ENCODE assay signal across 8 cellular contexts in the genomic region with DNA sequence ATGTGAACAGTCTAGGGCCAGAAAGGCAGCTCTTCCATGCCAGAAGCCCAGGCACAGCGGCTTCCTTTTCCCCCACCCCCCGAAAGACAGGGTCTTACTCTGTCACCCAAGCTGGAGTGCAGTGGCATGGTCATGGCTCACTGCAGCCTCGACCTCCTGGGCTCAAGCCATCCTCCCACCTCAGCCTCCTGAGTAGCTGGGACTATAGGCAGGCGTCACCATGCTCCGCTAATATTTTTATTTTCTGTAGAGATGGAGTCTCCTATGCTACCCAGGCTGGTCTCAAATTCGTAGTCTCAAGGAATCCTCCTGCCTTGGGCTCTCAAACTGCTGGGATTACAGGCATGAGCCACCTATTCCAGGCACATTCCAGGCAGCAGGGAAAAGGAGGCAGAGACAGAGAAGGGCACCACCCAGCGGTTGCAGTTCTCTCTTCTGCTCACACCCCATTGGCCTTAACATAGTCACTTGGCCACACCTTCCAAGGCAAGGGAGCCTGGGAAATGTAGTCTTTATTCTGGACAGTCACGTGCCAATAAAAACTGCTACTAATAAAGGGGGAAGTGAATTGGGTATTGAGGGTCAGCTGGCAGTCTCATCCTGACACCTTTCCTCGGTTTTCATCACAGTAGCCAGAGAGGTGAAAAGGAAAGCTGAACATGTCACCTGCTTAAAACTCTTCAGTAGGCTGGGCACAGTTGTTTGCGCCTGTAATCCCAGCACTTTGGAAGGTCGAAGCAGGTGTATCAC.
DNase-seq lines count a peak whose midpoint lies in the region; ATAC-seq, FAIRE-seq and TF ChIP-seq lines count a peak whose summit lies in the region.

No MANE protein-coding gene starts in this region.

- H2AFZ ChIP-seq in OCI-LY1 (ENCODE audit: low read length), result no peak overlapping the region

- no peak overlapping the region for H3K4me3 Mint-ChIP-seq in stimulated activated naive CD8-positive, alpha-beta T cell treated with anti-CD3 and anti-CD28 coated beads, Interleukin-15, amount 100 ng/mL, for 72 hours

- ATAC-seq in stimulated activated naive CD8-positive, alpha-beta T cell treated with anti-CD3 and anti-CD28 coated beads, Interleukin-15, amount 100 ng/mL, for 72 hours, result peak; percentile 66
- ATAC-seq in GM18873 (IDR thresholded peaks at IDR 0.05; ENCODE audit: low FRiP score, unreplicated experiment) (no peak), GM18909 (IDR thresholded peaks at IDR 0.05; ENCODE audit: poor library complexity, unreplicated experiment) (no peak)

- H3K79me2 ChIP-seq in DOHH2 (ENCODE audit: control insufficient read depth, low read length), result no peaks in the 10 kb centered on the region
- no peaks in the 10 kb centered on the region for H3K79me2 ChIP-seq in OCI-LY1 (ENCODE audit: insufficient read depth, low read length)

- H4K20me1 ChIP-seq in DOHH2 (ENCODE audit: control insufficient read depth, insufficient read depth, low read depth, low read length), result no peaks in the 10 kb centered on the region
- no peaks in the 10 kb centered on the region for H4K20me1 ChIP-seq in OCI-LY1 (ENCODE audit: insufficient read depth, low read length)

- DNase-seq in HTR-8/SVneo (ENCODE audit: insufficient read length, low spot score), result peak; percentile 99
- peak; percentile 80 to 94 for DNase-seq in T47D (ENCODE audit: low read depth in 1 of 2, low spot score in 1 of 2)
- no peak for DNase-seq in kidney
- no peak for DNase-seq in stimulated activated naive CD8-positive, alpha-beta T cell treated with anti-CD3 and anti-CD28 coated beads, Interleukin-15, amount 100 ng/mL, for 72 hours

- H3K9me3 ChIP-seq in DOHH2 (ENCODE audit: control insufficient read depth, insufficient read depth, low read length) (no peaks in the 10 kb centered on the region), OCI-LY1 (ENCODE audit: low read length) (no peaks in the 10 kb centered on the region), kidney (ENCODE audit: control insufficient read depth in 1 of 2, low read length in 2 of 2) (no peaks in the 10 kb centered on the region)

- no peaks in the 10 kb centered on the region for H3K36me3 ChIP-seq in DOHH2 (ENCODE audit: control insufficient read depth, low read length)
- H3K36me3 ChIP-seq in OCI-LY1 (ENCODE audit: insufficient read depth, low read length), result no peaks in the 10 kb centered on the region
- H3K36me3 ChIP-seq in kidney (ENCODE audit: control insufficient read depth in 1 of 2, insufficient read depth in 2 of 2, low read length in 2 of 2), result no peaks in the 10 kb centered on the region

- H3K4me2 ChIP-seq in DOHH2 (ENCODE audit: low read length), result no peak overlapping the region
- H3K4me2 ChIP-seq in OCI-LY1 (ENCODE audit: low read length), result no peak overlapping the region

- peak; percentile 99 for FAIRE-seq in HTR-8/SVneo (lab: Jason Lieb, UNC)
- no peak for FAIRE-seq in kidney (lab: Jason Lieb, UNC)

- no peak overlapping the region for H3K9ac ChIP-seq in OCI-LY1 (ENCODE audit: low read length)
- H3K9ac ChIP-seq in kidney (ENCODE audit: low read length in 2 of 2), result no peak overlapping the region

- H3K4me1 ChIP-seq in DOHH2 (ENCODE audit: control insufficient read depth, low read length), result no peaks in the 10 kb centered on the region
- no peaks in the 10 kb centered on the region for H3K4me1 ChIP-seq in OCI-LY1 (ENCODE audit: insufficient read depth, low read length, severe bottlenecking)
- H3K4me1 ChIP-seq in kidney (ENCODE audit: control insufficient read depth in 1 of 2, insufficient read depth in 1 of 2, low read depth in 1 of 2, low read length in 2 of 2), result no peaks in the 10 kb centered on the region

- in situ Hi-C loops in T47D (cut with HindIII; ENCODE audit: low pct_unique_long_range_greater_than_20kb, low sequenced_read_pairs), result no loop called here

- H3K27ac ChIP-seq in DOHH2 (ENCODE audit: low read depth, low read length) (no peak overlapping the region), OCI-LY1 (ENCODE audit: low read depth, low read length, poor library complexity, severe bottlenecking) (no peak overlapping the region), kidney (ENCODE audit: low read depth in 2 of 2, low read length in 2 of 2) (no peak overlapping the region)

- H3K4me3 ChIP-seq in DOHH2 (ENCODE audit: low read length), result no peak overlapping the region
- H3K4me3 ChIP-seq in OCI-LY1 (ENCODE audit: low read depth, low read length, poor library complexity, severe bottlenecking), result no peak overlapping the region
- H3K4me3 ChIP-seq in kidney (ENCODE audit: low read length in 2 of 2), result no peak overlapping the region

- no peaks in the 10 kb centered on the region for H3K4me1 Mint-ChIP-seq in stimulated activated naive CD8-positive, alpha-beta T cell treated with anti-CD3 and anti-CD28 coated beads, Interleukin-15, amount 100 ng/mL, for 72 hours

- no peak overlapping the region for H3K27ac Mint-ChIP-seq in stimulated activated naive CD8-positive, alpha-beta T cell treated with anti-CD3 and anti-CD28 coated beads, Interleukin-15, amount 100 ng/mL, for 72 hours

- no peaks in the 10 kb centered on the region for H3K9me3 Mint-ChIP-seq in stimulated activated naive CD8-positive, alpha-beta T cell treated with anti-CD3 and anti-CD28 coated beads, Interleukin-15, amount 100 ng/mL, for 72 hours

- H3K9me2 ChIP-seq in DOHH2 (replicated peaks; ENCODE audit: control insufficient read depth, low read length), result no peaks in the 10 kb centered on the region
- H3K9me2 ChIP-seq in OCI-LY1 (ENCODE audit: low read depth, low read length), result no peaks in the 10 kb centered on the region

- H3K27me3 ChIP-seq in DOHH2 (ENCODE audit: control insufficient read depth, low read length), result no peaks in the 10 kb centered on the region
- peaks cover 10% of the 10 kb centered on the region; the same call in 1 of the 2 replicates for H3K27me3 ChIP-seq in OCI-LY1 (ENCODE audit: insufficient read depth, low read length)

- intact Hi-C loops in kidney (cut with DNase I), result loop anchor here (10.0 kb wide), 1 partner anchor 396 kb away; no protein-coding TSS in a partner anchor

- TF ChIP-seq CTCF in DOHH2 (IDR thresholded peaks at IDR 0.05; ENCODE audit: low read depth, low read length, poor library complexity, severe bottlenecking) (peak; percentile 76), OCI-LY1 (IDR thresholded peaks at IDR 0.05; ENCODE audit: low read length) (peak; percentile 64), kidney (IDR thresholded peaks at IDR 0.05; ENCODE audit: borderline replicate concordance, extremely low read depth, insufficient read depth) (peak; percentile 60)

- H3F3A ChIP-seq in DOHH2 (ENCODE audit: control insufficient read depth, insufficient read depth), result no peaks in the 10 kb centered on the region
- no peaks in the 10 kb centered on the region for H3F3A ChIP-seq in OCI-LY1 (ENCODE audit: insufficient read depth, low read length)

- peaks cover 9% of the 10 kb centered on the region for H3K27me3 Mint-ChIP-seq in stimulated activated naive CD8-positive, alpha-beta T cell treated with anti-CD3 and anti-CD28 coated beads, Interleukin-15, amount 100 ng/mL, for 72 hours

Comparison
In these comparisons a context has a peak if more than half of its experiments do, and no peak if none do; other contexts are left out.
1. DNase-seq: peak in HTR-8/SVneo (single experiment) and T47D (2 of 2); none in kidney (single experiment) and stimulated activated naive CD8-positive, alpha-beta T cell treated with anti-CD3 and anti-CD28 coated beads, Interleukin-15, amount 100 ng/mL, for 72 hours (0 of 2).
2. Peak in every context shown above with its lines, with median percentiles within 50 percentile points of each other: CTCF ChIP-seq.